In genomic region chr3:8665407-8665896, GRCh38 we compare ENCODE assay signal across 13 cellular contexts.
DNase-seq lines count a peak whose midpoint lies in the region; ATAC-seq, FAIRE-seq and TF ChIP-seq lines count a peak whose summit lies in the region.
"Had no signal": no experiment of that assay in that cellular context is flagged by ENCODE, and none has a peak within 500 bp of the region (broad histone marks: within the 10 kb centered on the region; RNA-seq: fewer than 3 reads in every experiment).

No MANE protein-coding gene starts in this region.

- peak; percentile 80 for ATAC-seq in GM18499 (IDR thresholded peaks at IDR 0.05; ENCODE audit: insufficient read depth, unreplicated experiment)
- ATAC-seq in GM21381 (IDR thresholded peaks at IDR 0.05; ENCODE audit: unreplicated experiment) = peak; percentile 60
- peak; percentile 57 for ATAC-seq in HG03139 (IDR thresholded peaks at IDR 0.05; ENCODE audit: unreplicated experiment)
- ATAC-seq in effector memory CD8-positive, alpha-beta T cell (replicated peaks) = no peak
- ATAC-seq: activated CD8-positive, alpha-beta memory T cell treated with anti-CD3 and anti-CD28 coated beads, Interleukin-2, amount 10 ng/mL, durations not matched to agents 7 days and 5 days had no signal

- no peak overlapping the region for H3K27ac ChIP-seq in OCI-LY3 (ENCODE audit: low read length)
- H3K27ac ChIP-seq: thoracic aorta had no signal

- no peak overlapping the region for H3K9ac ChIP-seq in OCI-LY3 (ENCODE audit: low read length)

- H3K4me1 Mint-ChIP-seq in effector memory CD8-positive, alpha-beta T cell (ENCODE audit: low read depth in 2 of 2) = no peaks in the 10 kb centered on the region
- H3K4me1 Mint-ChIP-seq: activated CD8-positive, alpha-beta memory T cell treated with anti-CD3 and anti-CD28 coated beads, Interleukin-2, amount 10 ng/mL, durations not matched to agents 7 days and 5 days; CD4-positive, alpha-beta memory T cell had no signal

- H3K9me3 Mint-ChIP-seq in effector memory CD8-positive, alpha-beta T cell = no peaks in the 10 kb centered on the region

- H4K20me1 ChIP-seq in OCI-LY3 (ENCODE audit: insufficient read depth, low read length) = no peaks in the 10 kb centered on the region

- no peak for TF ChIP-seq CTCF in OCI-LY3 (IDR thresholded peaks at IDR 0.05; ENCODE audit: low read depth, low read length)

- peaks cover 16% of the 10 kb centered on the region for H3K4me1 ChIP-seq in OCI-LY3 (ENCODE audit: low read length)

- peaks cover 9 to 23% of the 10 kb centered on the region in 2 donors for H3K27me3 Mint-ChIP-seq in effector memory CD8-positive, alpha-beta T cell

- H3K4me2 ChIP-seq in OCI-LY3 (ENCODE audit: low read length) = peak overlapping the region; percentile 55

- peaks cover 3% of the 10 kb centered on the region; the same call in 1 of the 2 replicates for H3K27me3 ChIP-seq in OCI-LY3 (ENCODE audit: low read depth, low read length)

- FAIRE-seq in urothelium cell line (lab: Jason Lieb, UNC) = no peak

- H3K9me3 ChIP-seq in OCI-LY3 (ENCODE audit: insufficient read depth, low read length) = no peaks in the 10 kb centered on the region
- H3K9me3 ChIP-seq: thoracic aorta had no signal

- peak overlapping the region; percentile 24 for H2AFZ ChIP-seq in OCI-LY3 (ENCODE audit: low read depth, low read length)

- H3K27ac Mint-ChIP-seq in effector memory CD8-positive, alpha-beta T cell = no peak overlapping the region
- H3K27ac Mint-ChIP-seq: activated CD8-positive, alpha-beta memory T cell treated with anti-CD3 and anti-CD28 coated beads, Interleukin-2, amount 10 ng/mL, durations not matched to agents 7 days and 5 days had no signal

- H3K4me3 Mint-ChIP-seq in effector memory CD8-positive, alpha-beta T cell = no peak overlapping the region
- H3K4me3 Mint-ChIP-seq: activated CD8-positive, alpha-beta memory T cell treated with anti-CD3 and anti-CD28 coated beads, Interleukin-2, amount 10 ng/mL, durations not matched to agents 7 days and 5 days; CD4-positive, alpha-beta memory T cell had no signal

- H3K36me3 Mint-ChIP-seq in effector memory CD8-positive, alpha-beta T cell (ENCODE audit: insufficient read depth) = no peaks in the 10 kb centered on the region
- H3K36me3 Mint-ChIP-seq: activated CD8-positive, alpha-beta memory T cell treated with anti-CD3 and anti-CD28 coated beads, Interleukin-2, amount 10 ng/mL, durations not matched to agents 7 days and 5 days; CD4-positive, alpha-beta memory T cell had no signal

- no peak for DNase-seq in urothelium cell line (ENCODE audit: low spot score)
- DNase-seq in NCI-H748 (lab: John Stamatoyannopoulos, UW; ENCODE audit: unreplicated experiment) = no peak
- no peak for DNase-seq in effector memory CD8-positive, alpha-beta T cell
- no peak for DNase-seq in stimulated activated CD4-positive, alpha-beta T cell treated with anti-CD3 and anti-CD28 coated beads, Interleukin-2, amount 100 ng/mL, for 24 hours
- DNase-seq: activated CD8-positive, alpha-beta memory T cell treated with anti-CD3 and anti-CD28 coated beads, Interleukin-2, amount 10 ng/mL, durations not matched to agents 7 days and 5 days; CD4-positive, alpha-beta memory T cell; islet precursor cell; stimulated activated CD4-positive, alpha-beta T cell treated with anti-CD3 and anti-CD28 coated beads, Interleukin-2, amount 100 ng/mL, for 48 hours had no signal

- H3K36me3 ChIP-seq in OCI-LY3 (replicated peaks; ENCODE audit: low read depth, low read length) = no peaks in the 10 kb centered on the region
- H3K36me3 ChIP-seq: thoracic aorta had no signal

- H3K4me3 ChIP-seq in OCI-LY3 (ENCODE audit: low read length) = peak overlapping the region; percentile 21; the same call in 1 of the 2 replicates
- H3K4me3 ChIP-seq: thoracic aorta had no signal

- no peaks in the 10 kb centered on the region for H3K79me2 ChIP-seq in OCI-LY3 (ENCODE audit: low read length)
